ENCODE assay signal across 9 cellular contexts in genomic region chr10:126504051-126504760, GRCh38.
DNase-seq lines count a peak whose midpoint lies in the region; ATAC-seq and TF ChIP-seq lines count a peak whose summit lies in the region.
"Had no signal": no experiment of that assay in that cellular context is flagged by ENCODE, and none has a peak within 500 bp of the region (broad histone marks: within the 10 kb centered on the region; RNA-seq: fewer than 3 reads in every experiment).

No MANE protein-coding gene starts in this region.

- H3K9me3 Mint-ChIP-seq in activated CD4-positive, alpha-beta memory T cell treated with anti-CD3 and anti-CD28 coated beads for 36 hours = no peaks in the 10 kb centered on the region
- peaks cover 3% of the 10 kb centered on the region for H3K9me3 Mint-ChIP-seq in activated CD4-positive, alpha-beta memory T cell treated with anti-CD3 and anti-CD28 coated beads, Interleukin-2, amount 10 ng/mL, durations not matched to agents 7 days and 5 days
- no peaks in the 10 kb centered on the region for H3K9me3 Mint-ChIP-seq in osteocyte (ENCODE audit: unreplicated experiment)
- H3K9me3 Mint-ChIP-seq: dendritic cell treated with granulocyte-macrophage colony-stimulating factor and Interleukin-4, amounts not matched to agents 40 ng/mL and 50 ng/mL, for 4 days had no signal

- peak overlapping the region; percentile 3 for H3K4me3 Mint-ChIP-seq in activated CD4-positive, alpha-beta memory T cell treated with anti-CD3 and anti-CD28 coated beads for 36 hours
- H3K4me3 Mint-ChIP-seq in activated CD4-positive, alpha-beta memory T cell treated with anti-CD3 and anti-CD28 coated beads, Interleukin-2, amount 10 ng/mL, durations not matched to agents 7 days and 5 days = no peak overlapping the region
- H3K4me3 Mint-ChIP-seq in T-helper 17 cell (no peak overlapping the region), osteocyte (ENCODE audit: unreplicated experiment) (no peak overlapping the region)
- H3K4me3 Mint-ChIP-seq: dendritic cell treated with granulocyte-macrophage colony-stimulating factor and Interleukin-4, amounts not matched to agents 40 ng/mL and 50 ng/mL, for 4 days had no signal

- CTCF ChIA-PET in activated CD4-positive, alpha-beta memory T cell treated with anti-CD3 and anti-CD28 coated beads for 36 hours (lab: Charles Lee) = interaction anchor here (1.0 to 1.4 kb wide), 4 partner anchors 18 to 635 kb away, joined by 3 to 10 read pairs (median 4); no protein-coding TSS in a partner anchor
- CTCF ChIA-PET in activated CD4-positive, alpha-beta memory T cell treated with anti-CD3 and anti-CD28 coated beads, Interleukin-2, amount 10 ng/mL, durations not matched to agents 7 days and 5 days (lab: Charles Lee) = interaction anchor here (0.6 to 1.0 kb wide), 6 partner anchors 35 to 636 kb away, joined by 3 to 5 read pairs (median 3); no protein-coding TSS in a partner anchor

- peak; percentile 49 for ATAC-seq in T-helper 17 cell
- no peak for ATAC-seq in GM19324 (IDR thresholded peaks at IDR 0.05; ENCODE audit: low FRiP score, unreplicated experiment)
- ATAC-seq in GM19395 (IDR thresholded peaks at IDR 0.05; ENCODE audit: unreplicated experiment) = no peak

- H3K27ac Mint-ChIP-seq in activated CD4-positive, alpha-beta memory T cell treated with anti-CD3 and anti-CD28 coated beads for 36 hours = no peak overlapping the region
- no peak overlapping the region for H3K27ac Mint-ChIP-seq in activated CD4-positive, alpha-beta memory T cell treated with anti-CD3 and anti-CD28 coated beads, Interleukin-2, amount 10 ng/mL, durations not matched to agents 7 days and 5 days
- H3K27ac Mint-ChIP-seq in T-helper 17 cell (no peak overlapping the region), osteocyte (ENCODE audit: unreplicated experiment) (no peak overlapping the region)
- H3K27ac Mint-ChIP-seq: dendritic cell treated with granulocyte-macrophage colony-stimulating factor and Interleukin-4, amounts not matched to agents 40 ng/mL and 50 ng/mL, for 4 days had no signal

- no peaks in the 10 kb centered on the region for H3K4me1 Mint-ChIP-seq in activated CD4-positive, alpha-beta memory T cell treated with anti-CD3 and anti-CD28 coated beads for 36 hours (ENCODE audit: low read depth)
- H3K4me1 Mint-ChIP-seq in activated CD4-positive, alpha-beta memory T cell treated with anti-CD3 and anti-CD28 coated beads, Interleukin-2, amount 10 ng/mL, durations not matched to agents 7 days and 5 days = no peaks in the 10 kb centered on the region
- peaks cover 2% of the 10 kb centered on the region for H3K4me1 Mint-ChIP-seq in T-helper 17 cell
- H3K4me1 Mint-ChIP-seq in osteocyte (ENCODE audit: unreplicated experiment) = peaks cover 8% of the 10 kb centered on the region

- peaks cover 2% of the 10 kb centered on the region for H3K27me3 Mint-ChIP-seq in activated CD4-positive, alpha-beta memory T cell treated with anti-CD3 and anti-CD28 coated beads for 36 hours
- H3K27me3 Mint-ChIP-seq in activated CD4-positive, alpha-beta memory T cell treated with anti-CD3 and anti-CD28 coated beads, Interleukin-2, amount 10 ng/mL, durations not matched to agents 7 days and 5 days = no peaks in the 10 kb centered on the region
- H3K27me3 Mint-ChIP-seq in T-helper 17 cell = no peaks in the 10 kb centered on the region
- H3K27me3 Mint-ChIP-seq in osteocyte (ENCODE audit: unreplicated experiment) = peaks cover 2% of the 10 kb centered on the region
- H3K27me3 Mint-ChIP-seq: dendritic cell treated with granulocyte-macrophage colony-stimulating factor and Interleukin-4, amounts not matched to agents 40 ng/mL and 50 ng/mL, for 4 days had no signal

- no peak for DNase-seq in activated CD4-positive, alpha-beta memory T cell treated with anti-CD3 and anti-CD28 coated beads for 36 hours
- no peak for DNase-seq in activated CD4-positive, alpha-beta memory T cell treated with anti-CD3 and anti-CD28 coated beads, Interleukin-2, amount 10 ng/mL, durations not matched to agents 7 days and 5 days
- DNase-seq in HuH-7.5 (ENCODE audit: low spot score) (peak; percentile 24), T-helper 17 cell (no peak), foreskin melanocyte (peak; percentile 29), osteocyte (ENCODE audit: extremely low spot score, unreplicated experiment) (no peak)

- POLR2A ChIA-PET in activated CD4-positive, alpha-beta memory T cell treated with anti-CD3 and anti-CD28 coated beads for 36 hours (lab: Charles Lee) = no interaction called here
- POLR2A ChIA-PET in activated CD4-positive, alpha-beta memory T cell treated with anti-CD3 and anti-CD28 coated beads, Interleukin-2, amount 10 ng/mL, durations not matched to agents 7 days and 5 days (lab: Charles Lee) = no interaction called here

- TF ChIP-seq CTCF in osteocyte (IDR thresholded peaks at IDR 0.05) = peak; percentile 81

- H3K9me3 ChIP-seq in T-helper 17 cell (ENCODE audit: control insufficient read depth, low read length, poor library complexity, severe bottlenecking) = no peaks in the 10 kb centered on the region

- no peaks in the 10 kb centered on the region for H3K36me3 Mint-ChIP-seq in activated CD4-positive, alpha-beta memory T cell treated with anti-CD3 and anti-CD28 coated beads for 36 hours
- H3K36me3 Mint-ChIP-seq in activated CD4-positive, alpha-beta memory T cell treated with anti-CD3 and anti-CD28 coated beads, Interleukin-2, amount 10 ng/mL, durations not matched to agents 7 days and 5 days (ENCODE audit: low read depth) = no peaks in the 10 kb centered on the region
- H3K36me3 Mint-ChIP-seq in T-helper 17 cell (ENCODE audit: low read depth) (no peaks in the 10 kb centered on the region), osteocyte (ENCODE audit: unreplicated experiment) (no peaks in the 10 kb centered on the region)

- intact Hi-C loops in activated CD4-positive, alpha-beta memory T cell treated with anti-CD3 and anti-CD28 coated beads for 36 hours (cut with micrococcal nuclease) = no loop called here

Comparison
In these comparisons a context has a peak if more than half of its experiments do, and no peak if none do; other contexts are left out.
1. DNase-seq: peak in HuH-7.5 (single experiment) and foreskin melanocyte (single experiment); none in activated CD4-positive, alpha-beta memory T cell treated with anti-CD3 and anti-CD28 coated beads for 36 hours (single experiment), activated CD4-positive, alpha-beta memory T cell treated with anti-CD3 and anti-CD28 coated beads, Interleukin-2, amount 10 ng/mL, durations not matched to agents 7 days and 5 days (single experiment), T-helper 17 cell (0 of 3) and osteocyte (single experiment).